14 cellular contexts compared by ENCODE assay signal in the genomic region with DNA sequence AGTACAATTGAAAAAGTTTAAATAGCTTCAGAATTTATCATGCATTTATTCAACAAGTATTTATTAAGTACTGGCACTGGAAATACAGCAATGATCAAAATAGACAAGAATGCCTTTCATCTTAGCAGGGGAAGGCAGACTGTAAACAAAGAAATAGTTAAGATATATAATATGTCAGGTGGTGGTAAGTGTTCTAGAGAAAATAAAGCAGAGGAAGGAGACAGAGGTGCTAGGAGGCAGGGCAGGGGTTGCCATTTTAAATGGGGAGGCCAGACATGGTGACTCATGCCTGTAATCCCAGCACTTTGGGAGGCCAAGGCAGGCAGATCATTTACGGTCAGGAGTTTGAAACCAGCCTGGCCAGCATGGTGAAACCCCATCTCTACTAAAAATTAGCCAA. TPM values are rescaled to one million over a fixed set of nuclear protein-coding genes. Genes with fewer than 3 reads are reported as not detected.
DNase-seq lines count a peak whose midpoint lies in the region; ATAC-seq and TF ChIP-seq lines count a peak whose summit lies in the region.
"Had no signal": no experiment of that assay in that cellular context is flagged by ENCODE, and none has a peak within 500 bp of the region (broad histone marks: within the 10 kb centered on the region; RNA-seq: fewer than 3 reads in every experiment).

No MANE protein-coding gene starts in this region.

- no peak overlapping the region for H3K4me3 Mint-ChIP-seq in nephron
- H3K4me3 Mint-ChIP-seq: CD4-positive, alpha-beta T cell had no signal

- no peaks in the 10 kb centered on the region for H3K9me3 ChIP-seq in MG63
- H3K9me3 ChIP-seq: Peyer's patch had no signal

- TF ChIP-seq CTCF in choroid plexus epithelial cell (conservative IDR thresholded peaks at IDR 0.05; ENCODE audit: low read depth, low read length) (no peak), nephron (IDR thresholded peaks at IDR 0.05; ENCODE audit: unreplicated experiment in 3 of 3) (no peak)

- no peaks in the 10 kb centered on the region for H3K36me3 ChIP-seq in MG63
- H3K36me3 ChIP-seq: Peyer's patch had no signal

- ATAC-seq in HG02642 (IDR thresholded peaks at IDR 0.05; ENCODE audit: poor library complexity, unreplicated experiment), result no peak
- no peak for ATAC-seq in GM21381 (IDR thresholded peaks at IDR 0.05; ENCODE audit: unreplicated experiment)

- peak; percentile 32 for DNase-seq in EH (ENCODE audit: low read depth)
- DNase-seq in MG63, result peak; percentile 78
- peak; percentile 92 for DNase-seq in choroid plexus epithelial cell (ENCODE audit: low read depth)
- DNase-seq in AG08395 (ENCODE audit: low spot score), result no peak
- DNase-seq in NCI-H526 treated with DMSO at 0.1 percent for 48 hours (lab: John Stamatoyannopoulos, UW), result no peak
- DNase-seq: activated CD4-positive, alpha-beta T cell treated with anti-CD3 and anti-CD28 coated beads, Interleukin-2, amount 50 U/mL, for 4 hours; CD4-positive, alpha-beta T cell; hypothalamus; substantia nigra had no signal

- H3K4me3 ChIP-seq in MG63 (no peak overlapping the region), choroid plexus epithelial cell (ENCODE audit: low read depth, low read length) (no peak overlapping the region)
- H3K4me3 ChIP-seq: lung, Peyer's patch had no signal

- no peaks in the 10 kb centered on the region for H3K27me3 ChIP-seq in MG63
- H3K27me3 ChIP-seq: Peyer's patch had no signal

- peak overlapping the region in 2 of 3 experiments; percentile 21 to 31 for H3K27ac Mint-ChIP-seq in nephron
- H3K27ac Mint-ChIP-seq: CD4-positive, alpha-beta T cell had no signal

- peaks cover 2% of the 10 kb centered on the region for H3K9me3 Mint-ChIP-seq in nephron
- H3K9me3 Mint-ChIP-seq: CD4-positive, alpha-beta T cell had no signal

- no peaks in the 10 kb centered on the region for H3K36me3 Mint-ChIP-seq in nephron (ENCODE audit: low read depth)

- H3K27me3 Mint-ChIP-seq in nephron (ENCODE audit: low read depth), result peaks cover 4% of the 10 kb centered on the region

- peaks cover 11% of the 10 kb centered on the region for H3K4me1 Mint-ChIP-seq in nephron

RNA-seq across cellular contexts. Expression of a gene that starts 13.6 kb away (rescaled TPM):
- total RNA-seq in MG63 (2014; rRNA removed; shearing (Covaris generic); ENCODE audit: low replicate concordance), result not detected in 2 replicates
- total RNA-seq: CD4-positive, alpha-beta T cell had no signal

RNA-seq across cellular contexts. Expression of a gene that starts 56.0 kb away (rescaled TPM):
- 2,521 and 2,540 TPM in 2 replicates for total RNA-seq in MG63 (2014; rRNA removed; shearing (Covaris generic); ENCODE audit: low replicate concordance)

Comparison
In these comparisons a context has a peak if more than half of its experiments do, and no peak if none do; other contexts are left out.
1. DNase-seq: peak in EH (single experiment), MG63 (single experiment) and choroid plexus epithelial cell (single experiment); none in AG08395 (single experiment) and NCI-H526 treated with DMSO at 0.1 percent for 48 hours (single experiment).